In the genomic region with DNA sequence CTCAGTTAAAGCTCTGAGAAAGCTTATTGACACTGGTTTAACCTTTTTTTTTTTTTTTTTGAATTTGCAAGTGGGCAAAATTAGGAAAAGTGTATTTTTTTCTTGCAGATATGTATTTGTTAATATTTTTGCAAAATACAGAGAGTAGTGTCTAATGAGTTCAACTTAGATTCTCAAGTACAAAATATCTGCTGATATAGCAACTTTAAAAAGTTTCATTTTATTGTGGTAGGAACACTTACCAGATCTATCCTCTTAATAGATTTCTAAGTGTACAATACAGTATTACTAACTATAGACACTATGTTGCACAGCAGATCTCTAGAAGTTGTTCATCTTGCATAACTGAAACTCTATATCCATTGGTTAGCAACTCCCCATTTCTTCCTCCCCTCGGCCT, we compare ENCODE assay signal across 26 cellular contexts.
"Had no signal": no experiment of that assay in that cellular context is flagged by ENCODE, and none has a peak within 500 bp of the region (broad histone marks: within the 10 kb centered on the region; RNA-seq: fewer than 3 reads in every experiment).

No MANE protein-coding gene starts in this region.

- H3K4me3 ChIP-seq: stomach, suprapubic skin, testis, thoracic aorta, thyroid gland, tibial artery, tibial nerve, transverse colon, upper lobe of left lung, upper lobe of right lung, uterus, vagina had no signal

- H3K36me3 ChIP-seq: stomach, suprapubic skin, thoracic aorta, thyroid gland, tibial artery, tibial nerve, transverse colon, upper lobe of left lung, upper lobe of right lung, uterus, vagina had no signal

- H3K4me1 ChIP-seq: stomach, suprapubic skin, testis, thyroid gland, tibial artery, tibial nerve, transverse colon, upper lobe of left lung, upper lobe of right lung, uterus, vagina had no signal

- H3K9me3 ChIP-seq: stomach, suprapubic skin, testis, thoracic aorta, thyroid gland, tibial artery, upper lobe of right lung, uterus, vagina had no signal

- H3K27me3 ChIP-seq: suprapubic skin, testis, thyroid gland, tibial artery, tibial nerve, upper lobe of left lung, uterus, vagina had no signal

- DNase-seq: stimulated activated CD4-positive, alpha-beta T cell treated with anti-CD3 and anti-CD28 coated beads, Interleukin-2, amount 100 ng/mL, for 48 hours; stimulated activated CD4-positive, alpha-beta T cell treated with anti-CD3 and anti-CD28 coated beads, Interleukin-4, amount 100 ng/mL, for 1 hour; stimulated activated CD4-positive, alpha-beta T cell treated with anti-CD3 and anti-CD28 coated beads, Interleukin-4, amount 100 ng/mL, for 24 hours; stimulated activated CD4-positive, alpha-beta T cell treated with anti-CD3 and anti-CD28 coated beads, Interleukin-4, amount 100 ng/mL, for 4 hours; stimulated activated CD8-positive, alpha-beta memory T cell treated with anti-CD3 and anti-CD28 coated beads, Interleukin-4, amount 100 ng/mL, for 48 hours; stimulated activated naive B cell treated with anti-CD40 and anti-IgM and Interleukin-4, amounts not matched to agents 10 μg/mL and 1 μg/mL and 100 μg/mL, for 72 hours; stimulated activated naive CD4-positive, alpha-beta T cell; stimulated activated naive CD4-positive, alpha-beta T cell treated with Interleukin-2 at 50 U/mL for 16 hours; stimulated activated naive CD8-positive, alpha-beta T cell treated with anti-CD3 and anti-CD28 coated beads, Interleukin-15, amount 100 ng/mL, for 72 hours; stomach; substantia nigra; testis; thyroid gland; tibial artery; transverse colon; trophoblast cell; upper lobe of left lung; upper lobe of right lung; uterus had no signal

- FAIRE-seq: urothelium cell line had no signal

- H3K27ac ChIP-seq: stomach, suprapubic skin, testis, thoracic aorta, thyroid gland, tibial artery, tibial nerve, transverse colon, upper lobe of left lung, upper lobe of right lung, uterus, vagina had no signal

- ATAC-seq: stimulated activated effector memory CD8-positive, alpha-beta T cell treated with anti-CD3 and anti-CD28 coated beads, Interleukin-12 subunit alpha, Interleukin-12 subunit beta, amount 100 ng/mL, for 72 hours; stimulated activated memory B cell treated with anti-CD40 and anti-IgM and Interleukin-4, amounts not matched to agents 10 μg/mL and 1 μg/mL and 100 μg/mL, for 72 hours; stimulated activated naive B cell treated with anti-CD40 and anti-IgM and Interleukin-4, amounts not matched to agents 10 μg/mL and 1 μg/mL and 100 μg/mL, for 72 hours; stimulated activated naive CD8-positive, alpha-beta T cell treated with anti-CD3 and anti-CD28 coated beads, Interleukin-15, amount 100 ng/mL, for 72 hours; upper lobe of right lung had no signal
